Comparison of ENCODE assay signal across 8 cellular contexts in genomic region chr9:13279284-13280162, GRCh38. TPM values are rescaled to one million over a fixed set of nuclear protein-coding genes. Genes with fewer than 3 reads are reported as not detected.
DNase-seq lines count a peak whose midpoint lies in the region; ATAC-seq, FAIRE-seq and TF ChIP-seq lines count a peak whose summit lies in the region.

MPDZ (minus strand) TSS chr9:13279692; CDS start chr9:13250315, 29,377 bp downstream.

- FAIRE-seq in islet of Langerhans (lab: Jason Lieb, UNC) = peak; percentile 85

- H3K4me3 ChIP-seq in skin epidermis = peak within 1 kb of the TSS; percentile 37 to 62 (median 52)

- H3K27ac ChIP-seq in skin epidermis = peak within 1 kb of the TSS in 20 of 21 experiments; percentile 43 to 92 (median 80)

- no peak for ATAC-seq in HG03039 (IDR thresholded peaks at IDR 0.05; ENCODE audit: unreplicated experiment)

- no peaks in the 10 kb centered on the region for H3K27me3 Mint-ChIP-seq in chondrocyte (ENCODE audit: low read depth)

- H3K9me3 Mint-ChIP-seq in chondrocyte (ENCODE audit: low read depth) = peaks cover 6% of the 10 kb centered on the region

- peaks cover 70% of the 10 kb centered on the region for H3K4me1 Mint-ChIP-seq in chondrocyte (ENCODE audit: low read depth)

- TF ChIP-seq CTCF in chondrocyte (IDR thresholded peaks at IDR 0.05) = no peak

- peak within 1 kb of the TSS; percentile 93 for H3K4me3 Mint-ChIP-seq in chondrocyte (ENCODE audit: unreplicated experiment)

- DNase-seq in ELR (ENCODE audit: low read depth) (peak; percentile 70), NCI-H345 treated with DMSO at 0.1 percent for 48 hours (lab: John Stamatoyannopoulos, UW; ENCODE audit: unreplicated experiment) (peak; percentile 51), chondrocyte (ENCODE audit: low spot score) (no peak)
- no peak for DNase-seq in stimulated activated CD4-positive, alpha-beta T cell treated with anti-CD3 and anti-CD28 coated beads, Interleukin-15, amount 100 ng/mL, for 24 hours
- no peak for DNase-seq in stimulated activated CD4-positive, alpha-beta T cell treated with anti-CD3 and anti-CD28 coated beads, Interleukin-4, amount 100 ng/mL, for 4 hours

- H3K36me3 Mint-ChIP-seq in chondrocyte (ENCODE audit: low read depth) = no peaks in the 10 kb centered on the region

- peak within 1 kb of the TSS; percentile 98 for H3K27ac Mint-ChIP-seq in chondrocyte (ENCODE audit: unreplicated experiment)

RNA-seq across cellular contexts. Expression of gene MPDZ, which starts in this region (rescaled TPM):
- total RNA-seq in chondrocyte = 42.5 to 60.4 TPM (median 46.9 TPM) in 3 replicates

Comparison
In these comparisons a context has a peak if more than half of its experiments do, and no peak if none do; other contexts are left out.
1. DNase-seq: peak in ELR (single experiment) and NCI-H345 treated with DMSO at 0.1 percent for 48 hours (single experiment); none in chondrocyte (single experiment), stimulated activated CD4-positive, alpha-beta T cell treated with anti-CD3 and anti-CD28 coated beads, Interleukin-15, amount 100 ng/mL, for 24 hours (single experiment) and stimulated activated CD4-positive, alpha-beta T cell treated with anti-CD3 and anti-CD28 coated beads, Interleukin-4, amount 100 ng/mL, for 4 hours (0 of 2).